11 cellular contexts compared by ENCODE assay signal in genomic region chr18:44708451-44709083, GRCh38. TPM values are rescaled to one million over a fixed set of nuclear protein-coding genes. Genes with fewer than 3 reads are reported as not detected.
DNase-seq lines count a peak whose midpoint lies in the region; ATAC-seq and TF ChIP-seq lines count a peak whose summit lies in the region.
"Had no signal": no experiment of that assay in that cellular context is flagged by ENCODE, and none has a peak within 500 bp of the region (broad histone marks: within the 10 kb centered on the region; RNA-seq: fewer than 3 reads in every experiment).

No MANE protein-coding gene starts in this region.

- peak overlapping the region; percentile 56 for H3K27ac Mint-ChIP-seq in activated B cell treated with CpG ODN at 0.5 μM for 24 hours
- H3K27ac Mint-ChIP-seq in HFFc6: no peak overlapping the region
- H3K27ac Mint-ChIP-seq: activated naive CD8-positive, alpha-beta T cell had no signal

- H3K4me3 Mint-ChIP-seq in activated B cell treated with CpG ODN at 0.5 μM for 24 hours (no peak overlapping the region), HFFc6 (no peak overlapping the region)
- H3K4me3 Mint-ChIP-seq: activated naive CD8-positive, alpha-beta T cell; CD8-positive, alpha-beta memory T cell had no signal

- H2AFZ ChIP-seq in osteoblast (ENCODE audit: low read length): peak overlapping the region; percentile 43

- WGBS in transverse colon (ENCODE audit: low coverage in 1 of 2), 2 donors: 63 to 65% methylated on average over 8 to 9 of the region's 9 CpGs

- no peak for TF ChIP-seq POLR2A in transverse colon (IDR thresholded peaks at IDR 0.05)

- H3K4me1 ChIP-seq in osteoblast (ENCODE audit: insufficient read depth, low read length) (no peaks in the 10 kb centered on the region), transverse colon (peaks cover 4 to 40% (median 15%) of the 10 kb centered on the region in 4 donors)

- ATAC-seq in activated B cell treated with CpG ODN at 0.5 μM for 24 hours (ENCODE audit: low read depth): no peak
- ATAC-seq in HG03045 (IDR thresholded peaks at IDR 0.05; ENCODE audit: unreplicated experiment): no peak

- no peak overlapping the region for H3K27ac ChIP-seq in osteoblast (ENCODE audit: low read depth, low read length)
- H3K27ac ChIP-seq in transverse colon: peak overlapping the region; percentile 55 to 78 (median 69)
- H3K27ac ChIP-seq: RWPE1 had no signal

- no peaks in the 10 kb centered on the region for H3K9me3 Mint-ChIP-seq in activated B cell treated with CpG ODN at 0.5 μM for 24 hours
- H3K9me3 Mint-ChIP-seq in HFFc6: no peaks in the 10 kb centered on the region; the same call in 1 of the 2 replicates
- H3K9me3 Mint-ChIP-seq: CD8-positive, alpha-beta memory T cell had no signal

- DNase-seq in activated B cell treated with CpG ODN at 0.5 μM for 24 hours (no peak), fibroblast of peridontal ligament (ENCODE audit: extremely low read depth) (peak; percentile 61), osteoblast (ENCODE audit: insufficient read length, low spot score, missing footprints) (no peak), transverse colon (no peak), HFFc6 (no peak), NCI-H2196 treated with DMSO at 0.1 percent for 48 hours (lab: John Stamatoyannopoulos, UW; ENCODE audit: unreplicated experiment) (no peak)
- DNase-seq: CD8-positive, alpha-beta memory T cell; effector CD8-positive, alpha-beta T cell had no signal

- no peak for TF ChIP-seq CTCF in activated B cell treated with CpG ODN at 0.5 μM for 24 hours (IDR thresholded peaks at IDR 0.05)
- no peak for TF ChIP-seq CTCF in osteoblast (IDR thresholded peaks at IDR 0.05; ENCODE audit: extremely low read depth, low read depth, low read length)
- TF ChIP-seq CTCF in transverse colon (IDR thresholded peaks at IDR 0.05): no peak
- no peak for TF ChIP-seq CTCF in HFFc6 (IDR thresholded peaks at IDR 0.05)

- peak overlapping the region; percentile 21 for H3K4me3 ChIP-seq in osteoblast (ENCODE audit: insufficient read depth, low read length)
- H3K4me3 ChIP-seq in transverse colon: no peak overlapping the region

- H3K27me3 Mint-ChIP-seq in activated B cell treated with CpG ODN at 0.5 μM for 24 hours: no peaks in the 10 kb centered on the region
- peaks cover 5% of the 10 kb centered on the region for H3K27me3 Mint-ChIP-seq in HFFc6 (ENCODE audit: insufficient read depth)

- TF ChIP-seq EP300 in transverse colon (IDR thresholded peaks at IDR 0.05; ENCODE audit: low read depth): no peak

- CTCF ChIA-PET in activated B cell treated with CpG ODN at 0.5 μM for 24 hours (lab: Charles Lee): no interaction called here

- no peaks in the 10 kb centered on the region for H3K27me3 ChIP-seq in osteoblast (ENCODE audit: insufficient read depth, low read length)
- H3K27me3 ChIP-seq in transverse colon: no peaks in the 10 kb centered on the region

- H3K36me3 Mint-ChIP-seq in activated B cell treated with CpG ODN at 0.5 μM for 24 hours (ENCODE audit: low read depth) (peaks cover 69% of the 10 kb centered on the region), HFFc6 (ENCODE audit: low read depth) (no peaks in the 10 kb centered on the region)
- H3K36me3 Mint-ChIP-seq: activated naive CD8-positive, alpha-beta T cell had no signal

- H3K4me2 ChIP-seq in osteoblast (ENCODE audit: insufficient read depth, low read length): peak overlapping the region; percentile 56

- no peaks in the 10 kb centered on the region for H3K79me2 ChIP-seq in osteoblast (ENCODE audit: insufficient read depth, low read length)

- POLR2A ChIA-PET in activated B cell treated with CpG ODN at 0.5 μM for 24 hours (lab: Charles Lee): no interaction called here

- no peaks in the 10 kb centered on the region for H4K20me1 ChIP-seq in osteoblast (ENCODE audit: insufficient read depth, low read length)

- H3K36me3 ChIP-seq in osteoblast (ENCODE audit: insufficient read depth, low read length) (no peaks in the 10 kb centered on the region), transverse colon (no peaks in the 10 kb centered on the region)

- in situ Hi-C loops in transverse colon (cut with MboI; ENCODE audit: low pct_ligation_motif_present in 1 of 4, low pct_unique_long_range_greater_than_20kb in 1 of 4, low sequenced_read_pairs in 3 of 4): no loop called here

- no peaks in the 10 kb centered on the region for H3K9me3 ChIP-seq in osteoblast (ENCODE audit: low read depth, low read length)
- H3K9me3 ChIP-seq in transverse colon: no peaks in the 10 kb centered on the region

- H3K4me1 Mint-ChIP-seq in activated B cell treated with CpG ODN at 0.5 μM for 24 hours (peaks cover 66% of the 10 kb centered on the region), HFFc6 (ENCODE audit: low read depth) (peaks cover 5% of the 10 kb centered on the region; the same call in 1 of the 2 replicates)

- intact Hi-C loops in activated B cell treated with CpG ODN at 0.5 μM for 24 hours (cut with micrococcal nuclease) (no loop called here), transverse colon (cut with DNase I; ENCODE audit: low total_unique reads) (no loop called here)

RNA-seq across cellular contexts. Expression of gene SETBP1, which starts 27.9 kb away (rescaled TPM):
- total RNA-seq in activated B cell treated with CpG ODN at 0.5 μM for 24 hours (65.5 and 72.8 TPM in 2 replicates), osteoblast (22.8 and 23.0 TPM in 2 replicates), transverse colon (10 to 100 TPM; 16.2 to 33.6 (median 24.4) TPM)
- under 1 TPM; 0.03 to 0.40 (median 0.09) TPM for total RNA-seq in HFFc6 (2021; fragmentation: NEBNext Ultra II Directional; extraction: Animal tissue kit (Norgen Biotek cat#: 25700))

Comparison
In these comparisons a context has a peak if more than half of its experiments do, and no peak if none do; other contexts are left out.
1. RNA of gene SETBP1, which starts 27.9 kb away (total RNA-seq): 65.5 to 72.8 TPM in activated B cell treated with CpG ODN at 0.5 μM for 24 hours, 16.2 to 33.6 TPM in transverse colon and 22.8 to 23.0 TPM in osteoblast; 0.03 to 0.40 TPM in HFFc6; every median in the first group is over 10 times any median in the second.